Comparison of ENCODE assay signal across 9 cellular contexts in genomic region chr22:18970180-18970947, GRCh38. TPM values are rescaled to one million over a fixed set of nuclear protein-coding genes. Genes with fewer than 3 reads are reported as not detected.
DNase-seq lines count a peak whose midpoint lies in the region; ATAC-seq, FAIRE-seq and TF ChIP-seq lines count a peak whose summit lies in the region.
"Had no signal": no experiment of that assay in that cellular context is flagged by ENCODE, and none has a peak within 500 bp of the region (broad histone marks: within the 10 kb centered on the region; RNA-seq: fewer than 3 reads in every experiment).

No MANE protein-coding gene starts in this region.

- BruUV-seq in K562 (replicated peaks; lab: Mats Ljungman, UMichigan) = no TSS peak

- H3K4me3 ChIP-seq in BLaER1 treated with 17β-estradiol and CSF1 and Interleukin-3, amounts not matched to agents 10 nM and 100 nM = peak overlapping the region; percentile 58 to 78 (median 71)
- H3K4me3 ChIP-seq in HUES64 (ENCODE audit: low read length) (peak overlapping the region; percentile 92), K562 (peak overlapping the region; percentile 29; the same call in 1 of the 2 replicates), kidney (ENCODE audit: low read length in 2 of 2) (peak overlapping the region in 1 of 2 donors; percentile 25), thymus (ENCODE audit: low read length) (peak overlapping the region; percentile 45)

- H3K27ac Mint-ChIP-seq in T-helper 2 cell treated with Interferon-gamma antibody and Interleukin-4, amounts not matched to agents 5 μg/mL and 100 μg/mL, for 36 hours = no peak overlapping the region

- no peaks in the 10 kb centered on the region for H3K4me1 Mint-ChIP-seq in T-helper 2 cell treated with Interferon-gamma antibody and Interleukin-4, amounts not matched to agents 5 μg/mL and 100 μg/mL, for 36 hours (ENCODE audit: low read depth)

- H3K36me3 Mint-ChIP-seq in T-helper 2 cell treated with Interferon-gamma antibody and Interleukin-4, amounts not matched to agents 5 μg/mL and 100 μg/mL, for 36 hours (ENCODE audit: low read depth) = no peaks in the 10 kb centered on the region

- H3K4me3 Mint-ChIP-seq in T-helper 2 cell treated with Interferon-gamma antibody and Interleukin-4, amounts not matched to agents 5 μg/mL and 100 μg/mL, for 36 hours = no peak overlapping the region

- POLR2A ChIA-PET in K562 (lab: Yijun Ruan, JAX) = no interaction called here

- no peak for TF ChIP-seq POLR2A in K562 (conservative IDR thresholded peaks at IDR 0.05)

- DNase-seq in K562 (ENCODE audit: extremely low read depth in 1 of 4, low spot score in 3 of 4) (peak in 3 of 4 experiments; percentile 38 to 92 (median 88)), kidney (peak; percentile 75), NCI-H1436 treated with DMSO at 0.1 percent for 48 hours (lab: John Stamatoyannopoulos, UW) (no peak)
- DNase-seq in T-helper 2 cell treated with Interferon-gamma antibody and Interleukin-4, amounts not matched to agents 5 μg/mL and 100 μg/mL, for 36 hours (ENCODE audit: low spot score) = no peak

- WGBS in HUES64 = under 1% methylated on average over 93 of the region's 93 CpGs
- 1% methylated on average over 84 of the region's 93 CpGs for WGBS in K562 (ENCODE audit: insufficient coverage, low coverage, missing lambda C conversion rate)
- WGBS in thymus = 1% methylated on average over 93 of the region's 93 CpGs

- no peaks in the 10 kb centered on the region for H3K79me2 ChIP-seq in K562 (ENCODE audit: control insufficient read depth, insufficient read depth, low read length)

- CTCF ChIA-PET in K562 (lab: Yijun Ruan, JAX; ENCODE audit: low intra/inter-chr PET ratio) = no interaction called here

- TF ChIP-seq EP300 in K562 (IDR thresholded peaks at IDR 0.05; ENCODE audit: low read length) = no peak

- H3K4me2 ChIP-seq in BLaER1 treated with 17β-estradiol and CSF1 and Interleukin-3, amounts not matched to agents 10 nM and 100 nM = peak overlapping the region; percentile 73 to 96 (median 85)
- peak overlapping the region; percentile 52 for H3K4me2 ChIP-seq in K562 (ENCODE audit: insufficient read depth, low read length)

- 0 out of 2 replicates have a peak overlapping the region, but pooled peaks have one; percentile 21 for H2AFZ ChIP-seq in K562 (ENCODE audit: low read depth, low read length)

- FAIRE-seq in K562 (lab: Jason Lieb, UNC) (no peak), kidney (lab: Jason Lieb, UNC) (no peak)
- FAIRE-seq: colon had no signal

- ATAC-seq in K562 (peak; percentile 26), GM18502 (IDR thresholded peaks at IDR 0.05; ENCODE audit: poor library complexity, unreplicated experiment) (no peak)

- H3K27me3 Mint-ChIP-seq in T-helper 2 cell treated with Interferon-gamma antibody and Interleukin-4, amounts not matched to agents 5 μg/mL and 100 μg/mL, for 36 hours (ENCODE audit: low read depth) = peaks cover 13% of the 10 kb centered on the region

- peak overlapping the region in 10 of 11 experiments; percentile 12 to 78 (median 70); a peak in 18 of 22 replicates for H3K27ac ChIP-seq in BLaER1 treated with 17β-estradiol and CSF1 and Interleukin-3, amounts not matched to agents 10 nM and 100 nM
- peak overlapping the region; percentile 78; the same call in 1 of the 2 replicates for H3K27ac ChIP-seq in HUES64 (ENCODE audit: low read depth, low read length)
- no peak overlapping the region for H3K27ac ChIP-seq in K562 (ENCODE audit: extremely low read depth, low read depth, low read length)
- H3K27ac ChIP-seq in kidney (ENCODE audit: low read depth in 2 of 2, low read length in 2 of 2) = no peak overlapping the region
- no peak overlapping the region for H3K27ac ChIP-seq in thymus (ENCODE audit: low read depth)

- H3K9me3 ChIP-seq in BLaER1 treated with 17β-estradiol and CSF1 and Interleukin-3, amounts not matched to agents 10 nM and 100 nM (replicated peaks in 1 of 11) = no peaks in the 10 kb centered on the region
- H3K9me3 ChIP-seq in HUES64 (ENCODE audit: insufficient read depth, low read depth, low read length) = no peaks in the 10 kb centered on the region
- no peaks in the 10 kb centered on the region for H3K9me3 ChIP-seq in K562 (replicated peaks; ENCODE audit: control insufficient read depth, insufficient read depth, low read depth, low read length)
- H3K9me3 ChIP-seq in kidney (ENCODE audit: control insufficient read depth in 1 of 2, low read length in 2 of 2) = no peaks in the 10 kb centered on the region
- H3K9me3 ChIP-seq in thymus (ENCODE audit: control insufficient read depth) = no peaks in the 10 kb centered on the region

- peak overlapping the region; percentile 66 to 85 (median 79) for H3K9ac ChIP-seq in BLaER1 treated with 17β-estradiol and CSF1 and Interleukin-3, amounts not matched to agents 10 nM and 100 nM
- H3K9ac ChIP-seq in HUES64 (ENCODE audit: low read depth, low read length) (peak overlapping the region; percentile 90), K562 (ENCODE audit: insufficient read depth in 1 of 2, low read depth in 2 of 2, low read length in 2 of 2) (peak overlapping the region in 1 of 2 experiments; percentile 69; a peak in 1 of 4 replicates), kidney (ENCODE audit: low read length in 2 of 2) (no peak overlapping the region)

- H3K4me1 ChIP-seq in BLaER1 treated with 17β-estradiol and CSF1 and Interleukin-3, amounts not matched to agents 10 nM and 100 nM = peaks cover 18 to 40% (median 23%) of the 10 kb centered on the region in 10 experiments
- H3K4me1 ChIP-seq in HUES64 (ENCODE audit: insufficient read depth, low read length) = no peaks in the 10 kb centered on the region
- H3K4me1 ChIP-seq in K562 (replicated peaks in 1 of 2; ENCODE audit: control insufficient read depth in 2 of 2, insufficient read depth in 2 of 2, low read length in 2 of 2) = peaks cover 0 to 52% of the 10 kb centered on the region in 2 experiments; a peak in 2 of 5 replicates
- no peaks in the 10 kb centered on the region for H3K4me1 ChIP-seq in kidney (ENCODE audit: control insufficient read depth in 1 of 2, insufficient read depth in 1 of 2, low read depth in 1 of 2, low read length in 2 of 2)
- no peaks in the 10 kb centered on the region for H3K4me1 ChIP-seq in thymus (ENCODE audit: control insufficient read depth, insufficient read depth, low read length)

- TF ChIP-seq CTCF in K562 (IDR thresholded peaks at IDR 0.05 in 2 of 3, conservative IDR thresholded peaks at IDR 0.05 in 1 of 3; ENCODE audit: insufficient read depth in 2 of 3, low read depth in 1 of 3, low read length in 3 of 3) = peak in 1 of 3 experiments; percentile 44; a peak in 1 of 6 replicates
- peak; percentile 12 for TF ChIP-seq CTCF in kidney (IDR thresholded peaks at IDR 0.05; ENCODE audit: borderline replicate concordance, extremely low read depth, insufficient read depth)

- H3K9me1 ChIP-seq in K562 (ENCODE audit: control insufficient read depth, insufficient read depth, low read length) = peaks cover 7% of the 10 kb centered on the region

- TF ChIP-seq RAD21 in K562 (CRISPR knock-in tag; conservative IDR thresholded peaks at IDR 0.05 in 1 of 2, IDR thresholded peaks at IDR 0.05 in 1 of 2) = no peak

- in situ Hi-C loops in K562 (cut with MboI) = no loop called here

- no peaks in the 10 kb centered on the region for H3K9me3 Mint-ChIP-seq in T-helper 2 cell treated with Interferon-gamma antibody and Interleukin-4, amounts not matched to agents 5 μg/mL and 100 μg/mL, for 36 hours

- peaks cover 18 to 31% (median 26%) of the 10 kb centered on the region in 11 experiments for H3K27me3 ChIP-seq in BLaER1 treated with 17β-estradiol and CSF1 and Interleukin-3, amounts not matched to agents 10 nM and 100 nM
- H3K27me3 ChIP-seq in HUES64 (ENCODE audit: insufficient read depth, low read length) (no peaks in the 10 kb centered on the region), K562 (ENCODE audit: control insufficient read depth in 2 of 2, insufficient read depth in 2 of 2, low read length in 2 of 2) (peaks cover 34 to 84% of the 10 kb centered on the region in 2 experiments; a peak in 4 of 5 replicates), thymus (ENCODE audit: control insufficient read depth, insufficient read depth) (peaks cover 25% of the 10 kb centered on the region)

- H3K36me3 ChIP-seq in BLaER1 treated with 17β-estradiol and CSF1 and Interleukin-3, amounts not matched to agents 10 nM and 100 nM = no peaks in the 10 kb centered on the region
- H3K36me3 ChIP-seq in HUES64 (ENCODE audit: insufficient read depth, low read length) = no peaks in the 10 kb centered on the region
- H3K36me3 ChIP-seq in K562 (ENCODE audit: control insufficient read depth, insufficient read depth, low read length) = no peaks in the 10 kb centered on the region
- H3K36me3 ChIP-seq in kidney (ENCODE audit: control insufficient read depth in 1 of 2, insufficient read depth in 2 of 2, low read length in 2 of 2) = no peaks in the 10 kb centered on the region
- no peaks in the 10 kb centered on the region for H3K36me3 ChIP-seq in thymus (ENCODE audit: control insufficient read depth, insufficient read depth)

- intact Hi-C loops in K562 (cut with micrococcal nuclease) = no loop called here
- intact Hi-C loops in kidney (cut with DNase I) = no loop called here

- peaks cover 0 to 20% (median 0%) of the 10 kb centered on the region in 11 experiments; a peak in 7 of 22 replicates for H4K20me1 ChIP-seq in BLaER1 treated with 17β-estradiol and CSF1 and Interleukin-3, amounts not matched to agents 10 nM and 100 nM
- H4K20me1 ChIP-seq in K562 (replicated peaks; ENCODE audit: control insufficient read depth, insufficient read depth, low read length) = peaks cover 50% of the 10 kb centered on the region

RNA-seq across cellular contexts. Expression of gene PRODH, which starts 34.3 kb away (rescaled TPM):
- 11.3 TPM for polyA plus RNA-seq in HUES64 (2013, experiment 1 of 2)
- 11.0 TPM for polyA plus RNA-seq in HUES64 (2013, experiment 2 of 2)
- 0.09 and 0.23 TPM in 2 replicates for total RNA-seq in K562 (2011; cell fraction: chromatin; rRNA removed; ENCODE audit: low replicate concordance)
- total RNA-seq in K562 (2011; cell fraction: nucleolus; rRNA removed) = 0.17 TPM in 1 of 2 replicates, not detected in the other
- total RNA-seq in K562 (2011; cell fraction: nucleoplasm; rRNA removed) = not detected in 2 replicates
- total RNA-seq in K562 (2014; rRNA removed) (not detected in 2 replicates), K562 (2014; rRNA removed; fragmentation: Illumina TruSeq; extraction: Trizol) (not detected in 2 replicates), K562 (2015; rRNA removed; fragmentation: Illumina TruSeq; extraction: Trizol) (not detected in 2 replicates), K562 (2021) (not detected in 2 replicates), kidney (6.7 TPM)
- polyA plus RNA-seq in K562 (2011; rRNA removed) (0.11 TPM in 1 of 2 replicates, not detected in the other), K562 (2014; fragmentation: Illumina TruSeq; extraction: Trizol) (not detected in 2 replicates), K562 (2014; fragmentation: Nextera tagmentation; extraction: Ambion mirVana) (not detected), K562 (2014; rRNA removed) (0.07 TPM in 1 of 2 replicates, not detected in the other), kidney (ENCODE audit: insufficient read depth, low read depth, low replicate concordance) (8.2 TPM), thymus (2.9 TPM)
- polyA plus RNA-seq in K562 (2011; cell fraction: cytosol; rRNA removed) = 0.03 TPM in 1 of 2 replicates, not detected in the other
- polyA plus RNA-seq in K562 (2011; cell fraction: nucleus; rRNA removed) = 0.26 TPM in 1 of 2 replicates, not detected in the other
- 0.01 TPM in 1 of 2 replicates, not detected in the other for polyA plus RNA-seq in K562 (2012)
- not detected in 2 replicates for polyA minus RNA-seq in K562 (2011; rRNA and poly(A)+ RNA removed)
- polyA minus RNA-seq in K562 (2011; cell fraction: cytosol; rRNA and poly(A)+ RNA removed) = not detected in 2 replicates
- polyA minus RNA-seq in K562 (2011; cell fraction: nucleus; rRNA and poly(A)+ RNA removed) = 0.40 TPM in 1 of 2 replicates, not detected in the other

Comparison
In these comparisons a context has a peak if more than half of its experiments do, and no peak if none do; other contexts are left out.
1. H3K27ac ChIP-seq: peak in BLaER1 treated with 17β-estradiol and CSF1 and Interleukin-3, amounts not matched to agents 10 nM and 100 nM (10 of 11) and HUES64 (single experiment); none in K562 (single experiment), kidney (0 of 2) and thymus (single experiment).
2. H3K9ac ChIP-seq: peak in BLaER1 treated with 17β-estradiol and CSF1 and Interleukin-3, amounts not matched to agents 10 nM and 100 nM (11 of 11) and HUES64 (single experiment); none in kidney (0 of 2).
3. DNase-seq: peak in K562 (3 of 4) and kidney (single experiment); none in T-helper 2 cell treated with Interferon-gamma antibody and Interleukin-4, amounts not matched to agents 5 μg/mL and 100 μg/mL, for 36 hours (single experiment) and NCI-H1436 treated with DMSO at 0.1 percent for 48 hours (single experiment).